ENCODE assay signal across 8 cellular contexts in genomic region chr5:179817071-179817840, GRCh38. TPM values are rescaled to one million over a fixed set of nuclear protein-coding genes. Genes with fewer than 3 reads are reported as not detected.
DNase-seq lines count a peak whose midpoint lies in the region; ATAC-seq and TF ChIP-seq lines count a peak whose summit lies in the region.

No MANE protein-coding gene starts in this region.

- H3K4me1 Mint-ChIP-seq in activated naive CD4-positive, alpha-beta T cell treated with anti-CD3 and anti-CD28 coated beads, Interleukin-2, amount 50 U/mL, for 24 hours, result peaks cover 30% of the 10 kb centered on the region

- H3K36me3 ChIP-seq in endocrine pancreas (ENCODE audit: control insufficient read depth, insufficient read depth, low read length) (no peaks in the 10 kb centered on the region), muscle layer of colon (ENCODE audit: insufficient read depth, low read length) (peaks cover 10% of the 10 kb centered on the region), vagina (peaks cover 0 to under 1% of the 10 kb centered on the region in 2 donors)

- H3K4me3 ChIP-seq in endocrine pancreas (ENCODE audit: control insufficient read depth, insufficient read depth, low read length) (no peak overlapping the region), muscle layer of colon (ENCODE audit: low read depth in 1 of 2, low read length in 2 of 2) (peak overlapping the region; percentile 49 to 50), vagina (peak overlapping the region; percentile 50 to 58)

- ATAC-seq in GM18858 (IDR thresholded peaks at IDR 0.05; ENCODE audit: unreplicated experiment), result no peak

- no peaks in the 10 kb centered on the region for H3K9me3 Mint-ChIP-seq in activated naive CD4-positive, alpha-beta T cell treated with anti-CD3 and anti-CD28 coated beads, Interleukin-2, amount 50 U/mL, for 24 hours

- peak overlapping the region; percentile 42 for H3K4me3 Mint-ChIP-seq in activated naive CD4-positive, alpha-beta T cell treated with anti-CD3 and anti-CD28 coated beads, Interleukin-2, amount 50 U/mL, for 24 hours

- H3K27ac Mint-ChIP-seq in activated naive CD4-positive, alpha-beta T cell treated with anti-CD3 and anti-CD28 coated beads, Interleukin-2, amount 50 U/mL, for 24 hours, result no peak overlapping the region

- TF ChIP-seq CTCF in vagina (IDR thresholded peaks at IDR 0.05), result no peak

- no peak for DNase-seq in activated naive CD4-positive, alpha-beta T cell (lab: John Stamatoyannopoulos, UW)
- no peak for DNase-seq in vagina (ENCODE audit: extremely low spot score in 2 of 2)
- no peak for DNase-seq in central memory CD4-positive, alpha-beta T cell
- no peak for DNase-seq in cerebellar cortex (ENCODE audit: low spot score)

- peak overlapping the region; percentile 38 for H3K9ac ChIP-seq in endocrine pancreas (ENCODE audit: control insufficient read depth, insufficient read depth, low read length)
- no peak overlapping the region for H3K9ac ChIP-seq in muscle layer of colon (ENCODE audit: low read length)

- no peaks in the 10 kb centered on the region for H3K27me3 Mint-ChIP-seq in activated naive CD4-positive, alpha-beta T cell treated with anti-CD3 and anti-CD28 coated beads, Interleukin-2, amount 50 U/mL, for 24 hours

- H3K27ac ChIP-seq in muscle layer of colon (ENCODE audit: low read depth, low read length) (peak overlapping the region; percentile 72), vagina (peak overlapping the region; percentile 99)

- peaks cover 1% of the 10 kb centered on the region for H3K36me3 Mint-ChIP-seq in activated naive CD4-positive, alpha-beta T cell treated with anti-CD3 and anti-CD28 coated beads, Interleukin-2, amount 50 U/mL, for 24 hours

- H3K4me1 ChIP-seq in endocrine pancreas (ENCODE audit: control insufficient read depth, insufficient read depth, low read length) (peaks cover 5% of the 10 kb centered on the region), muscle layer of colon (ENCODE audit: insufficient read depth, low read length) (peaks cover 31% of the 10 kb centered on the region), vagina (peaks cover 44% of the 10 kb centered on the region)

- H3K27me3 ChIP-seq in endocrine pancreas (ENCODE audit: control insufficient read depth, insufficient read depth, low read length) (no peaks in the 10 kb centered on the region), muscle layer of colon (ENCODE audit: control insufficient read depth in 1 of 2, insufficient read depth in 2 of 2, low read length in 2 of 2) (no peaks in the 10 kb centered on the region), vagina (no peaks in the 10 kb centered on the region)

- intact Hi-C loops in vagina (cut with DNase I), result no loop called here

- no peak for TF ChIP-seq POLR2A in vagina (IDR thresholded peaks at IDR 0.05)

- no peaks in the 10 kb centered on the region for H3K9me3 ChIP-seq in endocrine pancreas (ENCODE audit: control insufficient read depth, low read length)
- H3K9me3 ChIP-seq in muscle layer of colon (ENCODE audit: low read length), result no peaks in the 10 kb centered on the region
- H3K9me3 ChIP-seq in vagina, result no peaks in the 10 kb centered on the region

RNA-seq across cellular contexts. Expression of gene SQSTM1, which starts 3.4 kb away (rescaled TPM):
- total RNA-seq in vagina, result 373 TPM

RNA-seq across cellular contexts. Expression of gene MGAT4B, which starts 10.6 kb away (rescaled TPM):
- total RNA-seq in vagina, result 95.5 TPM

RNA-seq across cellular contexts. Expression of gene LTC4S, which starts 23.5 kb away (rescaled TPM):
- total RNA-seq in vagina, result 10.6 TPM

RNA-seq across cellular contexts. Expression of gene MRNIP, which starts 41.4 kb away (rescaled TPM):
- total RNA-seq in vagina, result 53.8 TPM
